1 cellular context compared by ENCODE assay signal in genomic region chr6:83065511-83066192, GRCh38.
TF ChIP-seq lines count a peak whose summit lies in the region.

TSS of gene UBE3D (minus strand) at chr6:83065841. CDS start at chr6:83065718, 123 bp downstream.

TF ChIP-seq in HepG2, 621 proteins besides CTCF, POLR2A, EP300 and RAD21 (continued from another document and continues in another):
- TF ChIP-seq ZNF512B (CRISPR knock-in tag; IDR thresholded peaks at IDR 0.05; ENCODE audit: borderline replicate concordance), result no peak
- TF ChIP-seq ZKSCAN8 (CRISPR knock-in tag; IDR thresholded peaks at IDR 0.05; ENCODE audit: borderline replicate concordance), result peak; percentile 80
- TF ChIP-seq ZC3H4 (CRISPR knock-in tag; IDR thresholded peaks at IDR 0.05; ENCODE audit: borderline replicate concordance), result no peak
- TF ChIP-seq PCBP2 (optimal IDR thresholded peaks at IDR 0.05; ENCODE audit: low read depth, low read length, poor library complexity, severe bottlenecking), result no peak
- TF ChIP-seq ZNF550 (CRISPR knock-in tag; IDR thresholded peaks at IDR 0.05; ENCODE audit: borderline replicate concordance), result no peak
- peak; percentile 98 for TF ChIP-seq TFDP2 (CRISPR knock-in tag; IDR thresholded peaks at IDR 0.05)
- TF ChIP-seq GZF1 (CRISPR knock-in tag; IDR thresholded peaks at IDR 0.05), result no peak
- no peak for TF ChIP-seq ZNF672 (CRISPR knock-in tag; IDR thresholded peaks at IDR 0.05)
- TF ChIP-seq ZNF335 (CRISPR knock-in tag; IDR thresholded peaks at IDR 0.05), result peak; percentile 52; the same call in 1 of the 2 replicates
- peak; percentile 89; the same call in 1 of the 2 replicates for TF ChIP-seq ZNF839 (CRISPR knock-in tag; IDR thresholded peaks at IDR 0.05; ENCODE audit: borderline replicate concordance)
- TF ChIP-seq EED (CRISPR knock-in tag; IDR thresholded peaks at IDR 0.05), result no peak
- no peak for TF ChIP-seq ELK4 (CRISPR knock-in tag; IDR thresholded peaks at IDR 0.05; ENCODE audit: borderline replicate concordance)
- TF ChIP-seq ZNF138 (CRISPR knock-in tag; IDR thresholded peaks at IDR 0.05; ENCODE audit: low read depth), result no peak
- TF ChIP-seq WIZ (CRISPR knock-in tag; IDR thresholded peaks at IDR 0.05), result peak; percentile 69
- TF ChIP-seq SNAPC4 (CRISPR knock-in tag; IDR thresholded peaks at IDR 0.05), result no peak; the same call in 1 of the 2 replicates
- no peak for TF ChIP-seq SOX13 (IDR thresholded peaks at IDR 0.05)
- TF ChIP-seq SOX13 (CRISPR knock-in tag; conservative IDR thresholded peaks at IDR 0.05 in 1 of 2, IDR thresholded peaks at IDR 0.05 in 1 of 2), result no peak; a peak in 2 of 4 replicates
- peak; percentile 83; the same call in 1 of the 2 replicates for TF ChIP-seq ZNF710 (CRISPR knock-in tag; IDR thresholded peaks at IDR 0.05; ENCODE audit: borderline replicate concordance)
- TF ChIP-seq ESRRA (CRISPR knock-in tag; IDR thresholded peaks at IDR 0.05; ENCODE audit: low read depth), result peak; percentile 62; the same call in 1 of the 2 replicates
- no peak for TF ChIP-seq ZNF577 (CRISPR knock-in tag; IDR thresholded peaks at IDR 0.05; ENCODE audit: borderline replicate concordance, low read depth)
- TF ChIP-seq ZMAT5 (CRISPR knock-in tag; IDR thresholded peaks at IDR 0.05; ENCODE audit: borderline replicate concordance, low read depth), result no peak
- TF ChIP-seq ZNF383 (CRISPR knock-in tag; IDR thresholded peaks at IDR 0.05; ENCODE audit: borderline replicate concordance), result no peak
- peak; percentile 83; the same call in 1 of the 2 replicates for TF ChIP-seq THAP7 (CRISPR knock-in tag; IDR thresholded peaks at IDR 0.05)
- TF ChIP-seq MBNL3 (CRISPR knock-in tag; conservative IDR thresholded peaks at IDR 0.05), result no peak
- peak; percentile 100 for TF ChIP-seq ZMYM4 (CRISPR knock-in tag; IDR thresholded peaks at IDR 0.05)
- no peak for TF ChIP-seq ZNF549 (CRISPR knock-in tag; IDR thresholded peaks at IDR 0.05)
- 0 out of 2 replicates have a peak, but pooled peaks have one; percentile 32 for TF ChIP-seq ZSCAN22 (CRISPR knock-in tag; IDR thresholded peaks at IDR 0.05)
- 0 out of 2 replicates have a peak, but pooled peaks have one; percentile 56 for TF ChIP-seq NFKBIZ (CRISPR knock-in tag; IDR thresholded peaks at IDR 0.05)
- peak; percentile 77 for TF ChIP-seq XRCC5 (optimal IDR thresholded peaks at IDR 0.05; ENCODE audit: low read length)
- TF ChIP-seq HMGXB4 (CRISPR knock-in tag; IDR thresholded peaks at IDR 0.05; ENCODE audit: borderline replicate concordance in 1 of 2, low read depth in 1 of 2), result peak; percentile 90 to 97; a peak in 3 of 4 replicates
- TF ChIP-seq ISX (CRISPR knock-in tag; conservative IDR thresholded peaks at IDR 0.05), result no peak
- 0 out of 2 replicates have a peak, but pooled peaks have one; percentile 39 for TF ChIP-seq ZBTB26 (CRISPR knock-in tag; IDR thresholded peaks at IDR 0.05; ENCODE audit: borderline replicate concordance)
- TF ChIP-seq ZSCAN21 (CRISPR knock-in tag; IDR thresholded peaks at IDR 0.05; ENCODE audit: borderline replicate concordance), result peak; percentile 73; the same call in 1 of the 2 replicates
- TF ChIP-seq JUNB (CRISPR knock-in tag; IDR thresholded peaks at IDR 0.05; ENCODE audit: borderline replicate concordance), result no peak
- TF ChIP-seq MYC (CRISPR knock-in tag; IDR thresholded peaks at IDR 0.05; ENCODE audit: borderline replicate concordance), result peak; percentile 91; the same call in 1 of the 2 replicates
- peak; percentile 77; the same call in 1 of the 2 replicates for TF ChIP-seq ZNF558 (CRISPR knock-in tag; IDR thresholded peaks at IDR 0.05; ENCODE audit: borderline replicate concordance)
- TF ChIP-seq DNMT3B (CRISPR knock-in tag; conservative IDR thresholded peaks at IDR 0.05), result 0 out of 2 replicates have a peak, but pooled peaks have one; percentile 50
- peak; percentile 70; the same call in 1 of the 2 replicates for TF ChIP-seq IRX3 (CRISPR knock-in tag; IDR thresholded peaks at IDR 0.05; ENCODE audit: borderline replicate concordance, low read depth)
- no peak for TF ChIP-seq ZNF83 (CRISPR knock-in tag; IDR thresholded peaks at IDR 0.05; ENCODE audit: borderline replicate concordance)
- no peak for TF ChIP-seq TEF (CRISPR knock-in tag; IDR thresholded peaks at IDR 0.05)
- peak; percentile 47; the same call in 1 of the 2 replicates for TF ChIP-seq NCOA2 (CRISPR knock-in tag; IDR thresholded peaks at IDR 0.05)
- peak; percentile 74 for TF ChIP-seq HOXA3 (CRISPR knock-in tag; IDR thresholded peaks at IDR 0.05)
- peak; percentile 89 for TF ChIP-seq ZNF333 (CRISPR knock-in tag; IDR thresholded peaks at IDR 0.05; ENCODE audit: borderline replicate concordance)
- TF ChIP-seq ELF4 (CRISPR knock-in tag; IDR thresholded peaks at IDR 0.05; ENCODE audit: borderline replicate concordance), result no peak
- no peak for TF ChIP-seq KDM6A (CRISPR knock-in tag; IDR thresholded peaks at IDR 0.05; ENCODE audit: low read depth)
- TF ChIP-seq ZNF30 (CRISPR knock-in tag; IDR thresholded peaks at IDR 0.05), result no peak
- no peak for TF ChIP-seq HHEX (CRISPR knock-in tag; IDR thresholded peaks at IDR 0.05)
